9 cellular contexts compared by ENCODE assay signal in the genomic region with DNA sequence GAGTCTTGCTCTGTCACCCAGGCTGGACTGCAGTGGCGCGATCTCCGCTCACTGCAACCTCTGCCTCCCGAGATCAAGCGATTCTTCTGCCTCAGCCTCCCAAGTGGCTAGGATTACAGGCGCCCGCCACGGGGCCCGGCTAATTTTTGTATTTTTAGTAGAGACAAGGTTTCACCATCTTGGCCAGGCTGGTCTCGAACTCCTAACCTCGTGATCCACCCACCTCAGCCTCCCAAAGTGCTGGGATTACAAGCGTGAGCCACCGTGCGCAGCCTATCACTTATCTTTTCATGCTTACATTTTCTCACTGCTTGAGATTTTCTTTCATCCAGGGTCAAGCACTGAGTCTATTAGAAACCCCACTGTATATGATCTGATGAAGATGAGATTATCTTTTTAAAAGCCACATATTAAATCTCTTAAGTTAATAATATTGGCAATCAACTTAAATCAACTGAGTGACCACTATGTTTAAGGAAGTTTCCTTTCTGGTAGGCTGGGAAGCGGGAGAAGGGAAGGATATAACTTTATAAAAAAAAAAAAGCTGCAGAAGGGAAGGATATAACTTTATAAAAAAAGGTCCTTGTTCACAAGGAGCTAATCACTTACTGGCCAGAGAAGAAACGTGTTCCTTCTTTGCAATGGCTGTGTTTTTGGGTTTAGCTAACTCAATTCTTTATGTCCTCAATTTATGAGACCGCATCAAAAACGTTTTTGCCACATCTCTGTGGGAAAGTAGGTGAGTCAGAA. TPM values are rescaled to one million over a fixed set of nuclear protein-coding genes. Genes with fewer than 3 reads are reported as not detected.
DNase-seq lines count a peak whose midpoint lies in the region; ATAC-seq and TF ChIP-seq lines count a peak whose summit lies in the region.
"Had no signal": no experiment of that assay in that cellular context is flagged by ENCODE, and none has a peak within 500 bp of the region (broad histone marks: within the 10 kb centered on the region; RNA-seq: fewer than 3 reads in every experiment).

No MANE protein-coding gene starts in this region.

- ATAC-seq in CD4-positive, alpha-beta T cell (ENCODE audit: poor library complexity) = no peak
- ATAC-seq in GM21723 (IDR thresholded peaks at IDR 0.05; ENCODE audit: unreplicated experiment) = no peak
- ATAC-seq in HG02759 (IDR thresholded peaks at IDR 0.05; ENCODE audit: unreplicated experiment) = no peak

- H3K27me3 Mint-ChIP-seq in CD4-positive, alpha-beta T cell = no peaks in the 10 kb centered on the region
- H3K27me3 Mint-ChIP-seq in neural progenitor cell (ENCODE audit: insufficient read depth, low read depth) = peaks cover 5% of the 10 kb centered on the region

- no peak overlapping the region for H4K8ac ChIP-seq in neuronal stem cell (ENCODE audit: low read depth, low read length)

- H3K4ac ChIP-seq in neuronal stem cell (ENCODE audit: low read length) = no peak overlapping the region

- intact Hi-C loops in CD4-positive, alpha-beta T cell (cut with DNase I, micrococcal nuclease) = loop anchor here (5.0 to 10.0 kb wide), 4 partner anchors 192 to 474 kb away; partner anchors contain the start of genes MDM1 (in 1 of the 2) and RAP1B (in 1 of the 2)
- intact Hi-C loops in breast epithelium (cut with DNase I; ENCODE audit: low total_unique reads) = no loop called here

- no peak overlapping the region; the same call in 1 of the 2 replicates for H2AFZ ChIP-seq in Loucy (ENCODE audit: low read length)
- no peak overlapping the region for H2AFZ ChIP-seq in neural progenitor cell (replicated peaks)
- no peak overlapping the region for H2AFZ ChIP-seq in neuronal stem cell (ENCODE audit: low read length)

- DNase-seq in CD4-positive, alpha-beta T cell = no peak
- DNase-seq in breast epithelium (ENCODE audit: low spot score in 2 of 2) (no peak), neural progenitor cell (ENCODE audit: low spot score) (no peak), neuronal stem cell (ENCODE audit: low spot score) (no peak), mucosa of gallbladder (ENCODE audit: low spot score) (no peak)
- DNase-seq: NCI-H446 treated with DMSO at 0.1 percent for 48 hours had no signal

- peak overlapping the region; percentile 94 for H3K4me3 Mint-ChIP-seq in CD4-positive, alpha-beta T cell
- H3K4me3 Mint-ChIP-seq in neural progenitor cell = peak overlapping the region; percentile 97

- H3K9ac ChIP-seq in Loucy (ENCODE audit: low read depth, low read length, poor library complexity, severe bottlenecking) = peak overlapping the region; percentile 100
- no peak overlapping the region for H3K9ac ChIP-seq in neural progenitor cell
- no peak overlapping the region for H3K9ac ChIP-seq in neuronal stem cell (ENCODE audit: low read depth, low read length, poor library complexity)

- TF ChIP-seq CTCF in CD4-positive, alpha-beta T cell (IDR thresholded peaks at IDR 0.05) = no peak
- TF ChIP-seq CTCF in Loucy (conservative IDR thresholded peaks at IDR 0.05; ENCODE audit: low read length) (no peak), breast epithelium (IDR thresholded peaks at IDR 0.05) (no peak), neural progenitor cell (IDR thresholded peaks at IDR 0.05) (no peak)

- peaks cover 17% of the 10 kb centered on the region for H3K4me1 ChIP-seq in Loucy (ENCODE audit: insufficient read depth, low read length, poor library complexity, severe bottlenecking)
- H3K4me1 ChIP-seq in breast epithelium = no peaks in the 10 kb centered on the region
- H3K4me1 ChIP-seq in neural progenitor cell = no peaks in the 10 kb centered on the region
- peaks cover 0 to 6% of the 10 kb centered on the region in 2 donors for H3K4me1 ChIP-seq in neuronal stem cell (ENCODE audit: control insufficient read depth in 2 of 2, insufficient read depth in 1 of 2, low read depth in 1 of 2, low read length in 2 of 2)

- H3K18ac ChIP-seq in neuronal stem cell (ENCODE audit: low read length) = no peak overlapping the region

- H4K20me1 ChIP-seq in Loucy (ENCODE audit: insufficient read depth, low read length, poor library complexity, severe bottlenecking) (peaks cover 23% of the 10 kb centered on the region), neural progenitor cell (ENCODE audit: low read depth) (peaks cover 7% of the 10 kb centered on the region)

- no peak overlapping the region for H2BK15ac ChIP-seq in neuronal stem cell (ENCODE audit: low read length)

- H3K9me3 Mint-ChIP-seq in CD4-positive, alpha-beta T cell = no peaks in the 10 kb centered on the region
- no peaks in the 10 kb centered on the region for H3K9me3 Mint-ChIP-seq in neural progenitor cell

- H3K36me3 ChIP-seq in Loucy (ENCODE audit: insufficient read depth, low read length) (peaks cover 8% of the 10 kb centered on the region; the same call in 1 of the 2 replicates), breast epithelium (no peaks in the 10 kb centered on the region), neural progenitor cell (peaks cover 8% of the 10 kb centered on the region), neuronal stem cell (replicated peaks in 1 of 2; ENCODE audit: control insufficient read depth in 2 of 2, insufficient read depth in 2 of 2, low read length in 2 of 2) (peaks cover 0 to 25% of the 10 kb centered on the region in 2 donors)

- H3K79me2 ChIP-seq in Loucy (ENCODE audit: insufficient read depth, low read length) (peaks cover 35% of the 10 kb centered on the region), neural progenitor cell (ENCODE audit: low read depth) (peaks cover 36% of the 10 kb centered on the region)

- no peak overlapping the region for H2BK5ac ChIP-seq in neuronal stem cell (ENCODE audit: low read length)

- POLR2A ChIA-PET in CD4-positive, alpha-beta T cell (lab: Charles Lee) = interaction anchor here (1.0 to 3.2 kb wide), 19 partner anchors 10 to 1537 kb away, joined by 3 to 74 read pairs (median 8); partner anchors contain the start of genes CAND1, CPM, MDM1 and NUP107

- peak overlapping the region; percentile 100 for H3K27ac Mint-ChIP-seq in CD4-positive, alpha-beta T cell
- H3K27ac Mint-ChIP-seq in neural progenitor cell = no peak overlapping the region

- H4K91ac ChIP-seq in neuronal stem cell (ENCODE audit: low read depth, low read length, poor library complexity) = no peak overlapping the region

- H3K4me3 ChIP-seq in Loucy (ENCODE audit: low read length, poor library complexity, severe bottlenecking) (peak overlapping the region; percentile 86), breast epithelium (peak overlapping the region in 2 of 3 donors; percentile 86 to 94), neural progenitor cell (peak overlapping the region; percentile 64), neuronal stem cell (ENCODE audit: low read length in 2 of 2) (no peak overlapping the region)

- CTCF ChIA-PET in CD4-positive, alpha-beta T cell (lab: Charles Lee) = interaction anchor here (0.6 to 3.0 kb wide), 6 partner anchors 10 to 419 kb away, joined by 3 to 23 read pairs (median 10); partner anchors contain the start of gene SLC35E3

- no peak overlapping the region for H2AK5ac ChIP-seq in neuronal stem cell (ENCODE audit: low read depth, low read length)

- H3K9me2 ChIP-seq in Loucy (replicated peaks; ENCODE audit: low read depth, low read length) = no peaks in the 10 kb centered on the region

- no peaks in the 10 kb centered on the region for H3K9me3 ChIP-seq in CD4-positive, alpha-beta T cell (ENCODE audit: control insufficient read depth, low read length)
- H3K9me3 ChIP-seq in Loucy (ENCODE audit: insufficient read depth, low read depth, low read length) = no peaks in the 10 kb centered on the region; the same call in 1 of the 2 replicates
- no peaks in the 10 kb centered on the region for H3K9me3 ChIP-seq in breast epithelium
- no peaks in the 10 kb centered on the region for H3K9me3 ChIP-seq in neural progenitor cell (ENCODE audit: low read depth)
- peaks cover 0 to 5% of the 10 kb centered on the region in 2 donors for H3K9me3 ChIP-seq in neuronal stem cell (replicated peaks in 1 of 2; ENCODE audit: control insufficient read depth in 2 of 2, insufficient read depth in 1 of 2, low read depth in 1 of 2, low read length in 2 of 2)

- H3K27me3 ChIP-seq in CD4-positive, alpha-beta T cell (ENCODE audit: control insufficient read depth, insufficient read depth, low read length) = no peaks in the 10 kb centered on the region
- H3K27me3 ChIP-seq in Loucy (ENCODE audit: insufficient read depth, low read length, poor library complexity, severe bottlenecking) = peaks cover 15% of the 10 kb centered on the region
- H3K27me3 ChIP-seq in breast epithelium = no peaks in the 10 kb centered on the region
- no peaks in the 10 kb centered on the region for H3K27me3 ChIP-seq in neural progenitor cell
- H3K27me3 ChIP-seq in neuronal stem cell (ENCODE audit: control insufficient read depth in 3 of 3, insufficient read depth in 3 of 3, low read depth in 1 of 3, low read length in 3 of 3) = no peaks in the 10 kb centered on the region

- peaks cover 35% of the 10 kb centered on the region for H3K36me3 Mint-ChIP-seq in CD4-positive, alpha-beta T cell (ENCODE audit: low read depth)
- peaks cover 7% of the 10 kb centered on the region for H3K36me3 Mint-ChIP-seq in neural progenitor cell

- no peak overlapping the region for H3K27ac ChIP-seq in CD4-positive, alpha-beta T cell (ENCODE audit: low read depth, low read length)
- H3K27ac ChIP-seq in breast epithelium (peak overlapping the region; percentile 99), neural progenitor cell (no peak overlapping the region), neuronal stem cell (replicated peaks; ENCODE audit: low read length) (no peak overlapping the region)

- H3K4me1 Mint-ChIP-seq in CD4-positive, alpha-beta T cell (ENCODE audit: low read depth) = peaks cover 26% of the 10 kb centered on the region
- peaks cover 31% of the 10 kb centered on the region for H3K4me1 Mint-ChIP-seq in neural progenitor cell

- no peak overlapping the region for H3K23ac ChIP-seq in neuronal stem cell (ENCODE audit: low read depth, low read length, poor library complexity)

- no peak overlapping the region for H2BK12ac ChIP-seq in neuronal stem cell (ENCODE audit: low read length)

- peaks cover 2% of the 10 kb centered on the region for H3K79me1 ChIP-seq in neuronal stem cell (ENCODE audit: low read depth, low read length)

- H3K4me2 ChIP-seq in Loucy (ENCODE audit: low read depth, low read length, poor library complexity, severe bottlenecking) (peak overlapping the region; percentile 68), neural progenitor cell (peak overlapping the region; percentile 84), neuronal stem cell (ENCODE audit: insufficient read depth, low read length, poor library complexity, severe bottlenecking) (no peak overlapping the region)

- H2BK120ac ChIP-seq in neuronal stem cell (ENCODE audit: low read depth, low read length) = no peak overlapping the region

- no peak overlapping the region for H3K14ac ChIP-seq in neuronal stem cell (ENCODE audit: low read length)

- TF ChIP-seq POLR2A in breast epithelium (IDR thresholded peaks at IDR 0.05) = no peak

- H3F3A ChIP-seq in Loucy (ENCODE audit: low read depth) = peaks cover 5% of the 10 kb centered on the region; the same call in 1 of the 2 replicates
- H3F3A ChIP-seq in neural progenitor cell (ENCODE audit: low read depth) = peaks cover 17% of the 10 kb centered on the region

- no CpG with 5 or more reads among the region's 18 CpGs for WGBS in neuronal stem cell (ENCODE audit: extremely low coverage in 2 of 2, insufficient read length in 2 of 2, insufficient replicate concordance in 1 of 2), 2 donors

RNA-seq across cellular contexts. Expression of gene MDM2, which starts 1.3 kb away (rescaled TPM):
- total RNA-seq in CD4-positive, alpha-beta T cell = 10 to 100 TPM; 90.8 TPM
- total RNA-seq in breast epithelium (10 to 100 TPM; 69.4 to 73.3 (median 71.8) TPM), neural progenitor cell (ENCODE audit: low replicate concordance) (47.7 and 93.8 TPM in 2 replicates), mucosa of gallbladder (73.2 TPM)
- 41.0 TPM for polyA plus RNA-seq in neuronal stem cell (2013, experiment 1 of 2)
- 45.0 TPM for polyA plus RNA-seq in neuronal stem cell (2013, experiment 2 of 2)

Comparison
In these comparisons a context has a peak if more than half of its experiments do, and no peak if none do; other contexts are left out.
1. H3K27ac ChIP-seq: peak in breast epithelium (2 of 2); none in CD4-positive, alpha-beta T cell (single experiment), neural progenitor cell (single experiment) and neuronal stem cell (single experiment).
2. H3K4me3 ChIP-seq: peak in Loucy (single experiment), breast epithelium (2 of 3) and neural progenitor cell (single experiment); none in neuronal stem cell (0 of 2).